12 cellular contexts compared by ENCODE assay signal in genomic region chr16:87601322-87602004, GRCh38. TPM values are rescaled to one million over a fixed set of nuclear protein-coding genes. Genes with fewer than 3 reads are reported as not detected.
DNase-seq lines count a peak whose midpoint lies in the region; ATAC-seq and TF ChIP-seq lines count a peak whose summit lies in the region.
"Had no signal": no experiment of that assay in that cellular context is flagged by ENCODE, and none has a peak within 500 bp of the region (broad histone marks: within the 10 kb centered on the region; RNA-seq: fewer than 3 reads in every experiment).

No MANE protein-coding gene starts in this region.

- H3K4me3 ChIP-seq in H7 (ENCODE audit: insufficient read depth, low read depth, low read length), result peak overlapping the region; percentile 74
- peak overlapping the region; percentile 68 for H3K4me3 ChIP-seq in neural cell (ENCODE audit: low read length)
- no peak overlapping the region for H3K4me3 ChIP-seq in transverse colon

- TF ChIP-seq POLR2A in transverse colon (IDR thresholded peaks at IDR 0.05), result no peak

- no peak overlapping the region for H2AFZ ChIP-seq in neural cell (ENCODE audit: low read depth, low read length)

- no peak for TF ChIP-seq CTCF in CD4-positive, alpha-beta T cell (IDR thresholded peaks at IDR 0.05)
- TF ChIP-seq CTCF in neural cell (IDR thresholded peaks at IDR 0.05; ENCODE audit: poor library complexity, severe bottlenecking), result no peak
- TF ChIP-seq CTCF in transverse colon (IDR thresholded peaks at IDR 0.05), result no peak

- H3K4me1 Mint-ChIP-seq in CD4-positive, alpha-beta T cell (ENCODE audit: low read depth), result peaks cover 11% of the 10 kb centered on the region
- peaks cover 0 to 9% of the 10 kb centered on the region in 2 donors for H3K4me1 Mint-ChIP-seq in effector memory CD8-positive, alpha-beta T cell (ENCODE audit: low read depth in 2 of 2)

- WGBS in transverse colon (ENCODE audit: low coverage in 1 of 2), 2 donors, result 13% methylated on average over 35 of the region's 35 CpGs; no CpG with 5 or more reads in 1 of the 2 donors

- H3K4me1 ChIP-seq in transverse colon, result peaks cover 0 to 11% (median 3%) of the 10 kb centered on the region in 4 donors

- peaks cover 10% of the 10 kb centered on the region for H4K20me1 ChIP-seq in neural cell (ENCODE audit: insufficient read depth)

- H3K27me3 ChIP-seq in CD4-positive, alpha-beta T cell (ENCODE audit: control insufficient read depth, insufficient read depth, low read length), result peaks cover 72% of the 10 kb centered on the region
- peaks cover 13% of the 10 kb centered on the region for H3K27me3 ChIP-seq in H7 (ENCODE audit: control insufficient read depth, insufficient read depth, low read length)
- no peaks in the 10 kb centered on the region for H3K27me3 ChIP-seq in neural cell (ENCODE audit: insufficient read depth, low read depth, low read length)
- H3K27me3 ChIP-seq in transverse colon, result peaks cover 82% of the 10 kb centered on the region

- intact Hi-C loops in CD4-positive, alpha-beta T cell (cut with DNase I, micrococcal nuclease), result no loop called here
- intact Hi-C loops in transverse colon (cut with DNase I; ENCODE audit: low total_unique reads), result no loop called here

- H3K9ac ChIP-seq in neural cell (ENCODE audit: low read length), result peak overlapping the region; percentile 62
- H3K9ac ChIP-seq: KMS-11 had no signal

- H3K36me3 Mint-ChIP-seq in CD4-positive, alpha-beta T cell (ENCODE audit: low read depth), result no peaks in the 10 kb centered on the region
- H3K36me3 Mint-ChIP-seq in effector memory CD8-positive, alpha-beta T cell (ENCODE audit: insufficient read depth), result no peaks in the 10 kb centered on the region

- no peaks in the 10 kb centered on the region for H3F3A ChIP-seq in neural cell (ENCODE audit: insufficient read depth, low read length, poor library complexity, severe bottlenecking)

- H3K27me3 Mint-ChIP-seq in CD4-positive, alpha-beta T cell, result peaks cover 35% of the 10 kb centered on the region
- H3K27me3 Mint-ChIP-seq in effector memory CD8-positive, alpha-beta T cell, result peaks cover 49 to 59% of the 10 kb centered on the region in 2 donors

- no peak for TF ChIP-seq RAD21 in neural cell (conservative IDR thresholded peaks at IDR 0.05)

- no peaks in the 10 kb centered on the region for H3K9me3 Mint-ChIP-seq in CD4-positive, alpha-beta T cell
- no peaks in the 10 kb centered on the region for H3K9me3 Mint-ChIP-seq in effector memory CD8-positive, alpha-beta T cell
- H3K9me3 Mint-ChIP-seq: dendritic cell treated with granulocyte-macrophage colony-stimulating factor and Interleukin-4, amounts not matched to agents 40 ng/mL and 50 ng/mL, for 4 days had no signal

- POLR2A ChIA-PET in CD4-positive, alpha-beta T cell (lab: Charles Lee), result no interaction called here

- peak overlapping the region; percentile 53 for H3K4me2 ChIP-seq in neural cell (ENCODE audit: low read length)
- H3K4me2 ChIP-seq: KMS-11 had no signal

- DNase-seq in CD4-positive, alpha-beta T cell, result no peak
- peak; percentile 78 for DNase-seq in H7
- DNase-seq in effector memory CD8-positive, alpha-beta T cell, result no peak
- no peak for DNase-seq in transverse colon
- no peak for DNase-seq in DMS53 (lab: John Stamatoyannopoulos, UW)
- DNase-seq: amniotic stem cell had no signal

- H3K36me3 ChIP-seq in H7 (replicated peaks; ENCODE audit: control insufficient read depth, insufficient read depth, low read length), result no peaks in the 10 kb centered on the region
- no peaks in the 10 kb centered on the region for H3K36me3 ChIP-seq in neural cell (ENCODE audit: insufficient read depth, low read length)
- H3K36me3 ChIP-seq in transverse colon, result no peaks in the 10 kb centered on the region

- no peak for ATAC-seq in CD4-positive, alpha-beta T cell (ENCODE audit: poor library complexity)
- no peak for ATAC-seq in effector memory CD8-positive, alpha-beta T cell (replicated peaks)
- no peak for ATAC-seq in HG03469 (IDR thresholded peaks at IDR 0.05; ENCODE audit: unreplicated experiment)
- ATAC-seq: sciatic nerve had no signal

- no peaks in the 10 kb centered on the region for H3K9me2 ChIP-seq in neural cell (ENCODE audit: insufficient read depth, low read length)

- H3K79me2 ChIP-seq in neural cell (replicated peaks; ENCODE audit: insufficient read depth, low read length), result peaks cover 16% of the 10 kb centered on the region

- H3K4me3 Mint-ChIP-seq in CD4-positive, alpha-beta T cell, result peak overlapping the region; percentile 51
- peak overlapping the region; percentile 27 to 46 for H3K4me3 Mint-ChIP-seq in effector memory CD8-positive, alpha-beta T cell
- H3K4me3 Mint-ChIP-seq: dendritic cell treated with granulocyte-macrophage colony-stimulating factor and Interleukin-4, amounts not matched to agents 40 ng/mL and 50 ng/mL, for 4 days had no signal

- H3K9me3 ChIP-seq in CD4-positive, alpha-beta T cell (ENCODE audit: control insufficient read depth, low read length), result no peaks in the 10 kb centered on the region
- H3K9me3 ChIP-seq in neural cell (ENCODE audit: low read length), result no peaks in the 10 kb centered on the region
- H3K9me3 ChIP-seq in transverse colon, result no peaks in the 10 kb centered on the region

- H3K27ac Mint-ChIP-seq in CD4-positive, alpha-beta T cell, result no peak overlapping the region
- H3K27ac Mint-ChIP-seq in effector memory CD8-positive, alpha-beta T cell, result no peak overlapping the region
- H3K27ac Mint-ChIP-seq: dendritic cell treated with granulocyte-macrophage colony-stimulating factor and Interleukin-4, amounts not matched to agents 40 ng/mL and 50 ng/mL, for 4 days had no signal

- in situ Hi-C loops in transverse colon (cut with MboI; ENCODE audit: low pct_ligation_motif_present in 1 of 4, low pct_unique_long_range_greater_than_20kb in 1 of 4, low sequenced_read_pairs in 3 of 4), result no loop called here

- H3K27ac ChIP-seq in CD4-positive, alpha-beta T cell (ENCODE audit: low read depth, low read length), result no peak overlapping the region
- H3K27ac ChIP-seq in neural cell (ENCODE audit: low read length), result no peak overlapping the region
- no peak overlapping the region for H3K27ac ChIP-seq in transverse colon
- H3K27ac ChIP-seq: KMS-11 had no signal

- CTCF ChIA-PET in CD4-positive, alpha-beta T cell (lab: Charles Lee), result no interaction called here

- TF ChIP-seq EP300 in neural cell (conservative IDR thresholded peaks at IDR 0.05; ENCODE audit: poor library complexity, severe bottlenecking) (no peak), transverse colon (IDR thresholded peaks at IDR 0.05; ENCODE audit: low read depth) (no peak)

TF ChIP-seq in neural cell, 6 proteins besides CTCF, POLR2A, EP300 and RAD21:
- TF ChIP-seq REST (IDR thresholded peaks at IDR 0.05; ENCODE audit: borderline replicate concordance) (peak; percentile 24), EZH2 (IDR thresholded peaks at IDR 0.05; ENCODE audit: borderline replicate concordance, insufficient read depth, low read length, poor library complexity, severe bottlenecking) (no peak), TAF1 (IDR thresholded peaks at IDR 0.05; ENCODE audit: low read depth) (no peak), SMC3 (conservative IDR thresholded peaks at IDR 0.05; ENCODE audit: poor library complexity) (no peak), MXI1 (conservative IDR thresholded peaks at IDR 0.05; ENCODE audit: poor library complexity, severe bottlenecking) (no peak), POLR2AphosphoS5 (IDR thresholded peaks at IDR 0.05) (no peak)

RNA-seq across cellular contexts. Expression of gene JPH3, which starts 0.8 kb away (rescaled TPM):
- total RNA-seq in CD4-positive, alpha-beta T cell, result not detected
- 24.0 and 25.6 TPM in 2 replicates for total RNA-seq in H7 (2014; rRNA removed; shearing (Covaris generic))
- 22.2 and 32.2 TPM in 2 replicates for polyA plus RNA-seq in neural cell
- polyA minus RNA-seq in neural cell, result 58.0 and 60.6 TPM in 2 replicates
- 1 to 10 TPM in 1 of 4 donors, under 1 TPM in 2, not detected in 1; 0.32 to 5.2 (median 0.41) TPM for total RNA-seq in transverse colon
- polyA plus RNA-seq: keratinocyte had no signal

Comparison
In these comparisons a context has a peak if more than half of its experiments do, and no peak if none do; other contexts are left out.
1. H3K4me3 ChIP-seq: peak in H7 (single experiment) and neural cell (single experiment); none in transverse colon (0 of 4).